Comparison of ENCODE assay signal across 1 cellular context in the genomic region with DNA sequence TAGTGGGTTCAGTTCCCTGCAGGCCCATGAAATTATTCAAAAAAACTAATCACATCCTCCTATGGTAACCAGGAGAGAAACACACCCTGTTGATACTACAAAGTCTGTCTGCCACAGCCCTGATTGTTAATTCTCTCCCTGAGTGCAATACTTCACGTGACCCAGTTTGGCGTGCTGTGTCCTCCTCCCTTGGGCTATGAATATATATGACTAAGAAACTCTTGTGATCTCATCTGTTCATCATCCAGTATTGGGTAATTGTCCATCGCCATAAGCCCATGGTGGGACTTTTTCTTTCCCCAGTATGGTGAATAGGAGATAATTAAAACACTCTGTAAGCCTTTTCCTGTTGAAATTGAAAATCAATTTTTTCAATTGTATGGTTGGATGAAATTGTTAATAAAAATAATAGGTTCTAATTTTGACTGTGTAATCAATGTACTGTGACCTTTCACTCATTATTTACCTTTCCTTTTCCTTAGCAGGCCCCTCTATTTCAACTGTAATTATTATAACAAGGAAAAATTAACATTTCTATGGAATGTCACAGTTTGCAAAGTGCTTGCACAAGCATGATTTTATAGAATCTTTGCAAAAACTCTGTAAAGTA.
TF ChIP-seq lines count a peak whose summit lies in the region.

No MANE protein-coding gene starts in this region.

TF ChIP-seq in GM23338, 12 proteins besides CTCF, POLR2A, EP300 and RAD21 (continued from another document):
- no peak for TF ChIP-seq ZNF114 (CRISPR knock-in tag; IDR thresholded peaks at IDR 0.05)
- no peak for TF ChIP-seq ZNF331 (CRISPR knock-in tag; IDR thresholded peaks at IDR 0.05; ENCODE audit: low read depth)
- TF ChIP-seq, protein P1, sequence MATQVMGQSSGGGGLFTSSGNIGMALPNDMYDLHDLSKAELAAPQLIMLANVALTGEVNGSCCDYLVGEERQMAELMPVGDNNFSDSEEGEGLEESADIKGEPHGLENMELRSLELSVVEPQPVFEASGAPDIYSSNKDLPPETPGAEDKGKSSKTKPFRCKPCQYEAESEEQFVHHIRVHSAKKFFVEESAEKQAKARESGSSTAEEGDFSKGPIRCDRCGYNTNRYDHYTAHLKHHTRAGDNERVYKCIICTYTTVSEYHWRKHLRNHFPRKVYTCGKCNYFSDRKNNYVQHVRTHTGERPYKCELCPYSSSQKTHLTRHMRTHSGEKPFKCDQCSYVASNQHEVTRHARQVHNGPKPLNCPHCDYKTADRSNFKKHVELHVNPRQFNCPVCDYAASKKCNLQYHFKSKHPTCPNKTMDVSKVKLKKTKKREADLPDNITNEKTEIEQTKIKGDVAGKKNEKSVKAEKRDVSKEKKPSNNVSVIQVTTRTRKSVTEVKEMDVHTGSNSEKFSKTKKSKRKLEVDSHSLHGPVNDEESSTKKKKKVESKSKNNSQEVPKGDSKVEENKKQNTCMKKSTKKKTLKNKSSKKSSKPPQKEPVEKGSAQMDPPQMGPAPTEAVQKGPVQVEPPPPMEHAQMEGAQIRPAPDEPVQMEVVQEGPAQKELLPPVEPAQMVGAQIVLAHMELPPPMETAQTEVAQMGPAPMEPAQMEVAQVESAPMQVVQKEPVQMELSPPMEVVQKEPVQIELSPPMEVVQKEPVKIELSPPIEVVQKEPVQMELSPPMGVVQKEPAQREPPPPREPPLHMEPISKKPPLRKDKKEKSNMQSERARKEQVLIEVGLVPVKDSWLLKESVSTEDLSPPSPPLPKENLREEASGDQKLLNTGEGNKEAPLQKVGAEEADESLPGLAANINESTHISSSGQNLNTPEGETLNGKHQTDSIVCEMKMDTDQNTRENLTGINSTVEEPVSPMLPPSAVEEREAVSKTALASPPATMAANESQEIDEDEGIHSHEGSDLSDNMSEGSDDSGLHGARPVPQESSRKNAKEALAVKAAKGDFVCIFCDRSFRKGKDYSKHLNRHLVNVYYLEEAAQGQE (IDR thresholded peaks at IDR 0.05; ENCODE audit: unreplicated experiment) = no peak
- TF ChIP-seq, protein P2, sequence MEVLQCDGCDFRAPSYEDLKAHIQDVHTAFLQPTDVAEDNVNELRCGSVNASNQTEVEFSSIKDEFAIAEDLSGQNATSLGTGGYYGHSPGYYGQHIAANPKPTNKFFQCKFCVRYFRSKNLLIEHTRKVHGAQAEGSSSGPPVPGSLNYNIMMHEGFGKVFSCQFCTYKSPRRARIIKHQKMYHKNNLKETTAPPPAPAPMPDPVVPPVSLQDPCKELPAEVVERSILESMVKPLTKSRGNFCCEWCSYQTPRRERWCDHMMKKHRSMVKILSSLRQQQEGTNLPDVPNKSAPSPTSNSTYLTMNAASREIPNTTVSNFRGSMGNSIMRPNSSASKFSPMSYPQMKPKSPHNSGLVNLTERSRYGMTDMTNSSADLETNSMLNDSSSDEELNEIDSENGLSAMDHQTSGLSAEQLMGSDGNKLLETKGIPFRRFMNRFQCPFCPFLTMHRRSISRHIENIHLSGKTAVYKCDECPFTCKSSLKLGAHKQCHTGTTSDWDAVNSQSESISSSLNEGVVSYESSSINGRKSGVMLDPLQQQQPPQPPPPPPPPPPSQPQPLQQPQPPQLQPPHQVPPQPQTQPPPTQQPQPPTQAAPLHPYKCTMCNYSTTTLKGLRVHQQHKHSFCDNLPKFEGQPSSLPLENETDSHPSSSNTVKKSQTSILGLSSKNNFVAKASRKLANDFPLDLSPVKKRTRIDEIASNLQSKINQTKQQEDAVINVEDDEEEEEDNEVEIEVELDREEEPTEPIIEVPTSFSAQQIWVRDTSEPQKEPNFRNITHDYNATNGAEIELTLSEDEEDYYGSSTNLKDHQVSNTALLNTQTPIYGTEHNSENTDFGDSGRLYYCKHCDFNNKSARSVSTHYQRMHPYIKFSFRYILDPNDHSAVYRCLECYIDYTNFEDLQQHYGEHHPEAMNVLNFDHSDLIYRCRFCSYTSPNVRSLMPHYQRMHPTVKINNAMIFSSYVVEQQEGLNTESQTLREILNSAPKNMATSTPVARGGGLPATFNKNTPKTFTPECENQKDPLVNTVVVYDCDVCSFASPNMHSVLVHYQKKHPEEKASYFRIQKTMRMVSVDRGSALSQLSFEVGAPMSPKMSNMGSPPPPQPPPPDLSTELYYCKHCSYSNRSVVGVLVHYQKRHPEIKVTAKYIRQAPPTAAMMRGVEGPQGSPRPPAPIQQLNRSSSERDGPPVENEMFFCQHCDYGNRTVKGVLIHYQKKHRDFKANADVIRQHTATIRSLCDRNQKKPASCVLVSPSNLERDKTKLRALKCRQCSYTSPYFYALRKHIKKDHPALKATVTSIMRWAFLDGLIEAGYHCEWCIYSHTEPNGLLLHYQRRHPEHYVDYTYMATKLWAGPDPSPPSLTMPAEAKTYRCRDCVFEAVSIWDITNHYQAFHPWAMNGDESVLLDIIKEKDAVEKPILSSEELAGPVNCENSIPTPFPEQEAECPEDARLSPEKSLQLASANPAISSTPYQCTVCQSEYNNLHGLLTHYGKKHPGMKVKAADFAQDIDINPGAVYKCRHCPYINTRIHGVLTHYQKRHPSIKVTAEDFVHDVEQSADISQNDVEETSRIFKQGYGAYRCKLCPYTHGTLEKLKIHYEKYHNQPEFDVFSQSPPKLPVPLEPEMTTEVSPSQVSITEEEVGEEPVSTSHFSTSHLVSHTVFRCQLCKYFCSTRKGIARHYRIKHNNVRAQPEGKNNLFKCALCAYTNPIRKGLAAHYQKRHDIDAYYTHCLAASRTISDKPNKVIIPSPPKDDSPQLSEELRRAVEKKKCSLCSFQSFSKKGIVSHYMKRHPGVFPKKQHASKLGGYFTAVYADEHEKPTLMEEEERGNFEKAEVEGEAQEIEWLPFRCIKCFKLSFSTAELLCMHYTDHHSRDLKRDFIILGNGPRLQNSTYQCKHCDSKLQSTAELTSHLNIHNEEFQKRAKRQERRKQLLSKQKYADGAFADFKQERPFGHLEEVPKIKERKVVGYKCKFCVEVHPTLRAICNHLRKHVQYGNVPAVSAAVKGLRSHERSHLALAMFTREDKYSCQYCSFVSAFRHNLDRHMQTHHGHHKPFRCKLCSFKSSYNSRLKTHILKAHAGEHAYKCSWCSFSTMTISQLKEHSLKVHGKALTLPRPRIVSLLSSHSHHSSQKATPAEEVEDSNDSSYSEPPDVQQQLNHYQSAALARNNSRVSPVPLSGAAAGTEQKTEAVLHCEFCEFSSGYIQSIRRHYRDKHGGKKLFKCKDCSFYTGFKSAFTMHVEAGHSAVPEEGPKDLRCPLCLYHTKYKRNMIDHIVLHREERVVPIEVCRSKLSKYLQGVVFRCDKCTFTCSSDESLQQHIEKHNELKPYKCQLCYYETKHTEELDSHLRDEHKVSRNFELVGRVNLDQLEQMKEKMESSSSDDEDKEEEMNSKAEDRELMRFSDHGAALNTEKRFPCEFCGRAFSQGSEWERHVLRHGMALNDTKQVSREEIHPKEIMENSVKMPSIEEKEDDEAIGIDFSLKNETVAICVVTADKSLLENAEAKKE (CRISPR knock-in tag; IDR thresholded peaks at IDR 0.05) = no peak
- TF ChIP-seq, protein P3, sequence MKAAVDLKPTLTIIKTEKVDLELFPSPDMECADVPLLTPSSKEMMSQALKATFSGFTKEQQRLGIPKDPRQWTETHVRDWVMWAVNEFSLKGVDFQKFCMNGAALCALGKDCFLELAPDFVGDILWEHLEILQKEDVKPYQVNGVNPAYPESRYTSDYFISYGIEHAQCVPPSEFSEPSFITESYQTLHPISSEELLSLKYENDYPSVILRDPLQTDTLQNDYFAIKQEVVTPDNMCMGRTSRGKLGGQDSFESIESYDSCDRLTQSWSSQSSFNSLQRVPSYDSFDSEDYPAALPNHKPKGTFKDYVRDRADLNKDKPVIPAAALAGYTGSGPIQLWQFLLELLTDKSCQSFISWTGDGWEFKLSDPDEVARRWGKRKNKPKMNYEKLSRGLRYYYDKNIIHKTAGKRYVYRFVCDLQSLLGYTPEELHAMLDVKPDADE (IDR thresholded peaks at IDR 0.05) = no peak
- TF ChIP-seq EZH2phosphoT487 (IDR thresholded peaks at IDR 0.05; ENCODE audit: unreplicated experiment) = no peak
- TF ChIP-seq POLR2AphosphoS5 (IDR thresholded peaks at IDR 0.05; ENCODE audit: low read depth) = no peak
- no peak for TF ChIP-seq JUNB (IDR thresholded peaks at IDR 0.05; ENCODE audit: unreplicated experiment)
